In the genomic region with DNA sequence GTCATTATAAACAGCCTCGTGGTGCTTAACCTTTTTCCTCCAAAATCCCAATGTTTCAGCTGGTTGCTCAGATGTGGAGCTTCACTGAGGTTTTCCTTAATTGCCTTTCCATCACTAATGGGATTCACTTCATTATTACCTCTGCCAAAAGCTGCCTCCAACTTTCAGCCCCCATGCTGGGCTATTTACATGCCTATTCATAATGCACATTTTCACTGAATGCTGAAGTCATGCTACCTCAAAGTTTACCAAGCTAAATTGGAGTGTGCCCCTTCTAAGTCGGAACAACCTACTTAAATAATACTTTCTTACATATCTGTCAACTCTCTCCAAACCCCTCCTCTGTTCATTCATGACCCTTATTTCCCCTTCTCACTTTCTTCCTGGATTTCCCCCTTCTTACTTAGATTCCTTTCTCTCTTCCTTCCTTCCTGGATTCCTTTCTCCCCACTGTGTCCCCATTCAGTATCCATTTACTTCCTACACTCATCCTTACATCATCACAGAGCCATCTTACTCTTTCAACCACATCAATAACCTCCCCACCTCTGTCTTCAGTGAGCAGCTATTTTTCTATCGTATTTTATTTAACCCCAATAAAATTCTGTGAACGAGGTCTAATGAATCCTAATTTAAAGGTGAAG, we compare ENCODE assay signal across 22 cellular contexts.
DNase-seq lines count a peak whose midpoint lies in the region; FAIRE-seq and TF ChIP-seq lines count a peak whose summit lies in the region.
"Had no signal": no experiment of that assay in that cellular context is flagged by ENCODE, and none has a peak within 500 bp of the region (broad histone marks: within the 10 kb centered on the region; RNA-seq: fewer than 3 reads in every experiment).

No MANE protein-coding gene starts in this region.

- no peaks in the 10 kb centered on the region for H3K27me3 Mint-ChIP-seq in activated naive CD4-positive, alpha-beta T cell treated with anti-CD3 and anti-CD28 coated beads for 36 hours (ENCODE audit: low read depth)

- H3K18ac ChIP-seq in mesenchymal stem cell (ENCODE audit: low read depth in 1 of 2, low read length in 2 of 2), result no peak overlapping the region

- H3K27me3 ChIP-seq in A673 (replicated peaks; ENCODE audit: insufficient read depth, low read depth, low read length, poor library complexity), result no peaks in the 10 kb centered on the region
- H3K27me3 ChIP-seq in bronchial epithelial cell (ENCODE audit: control insufficient read depth, insufficient read depth, low read length), result no peaks in the 10 kb centered on the region
- H3K27me3 ChIP-seq in mesenchymal stem cell (ENCODE audit: control insufficient read depth in 1 of 2, insufficient read depth in 1 of 2, low read length in 2 of 2), result no peaks in the 10 kb centered on the region
- no peaks in the 10 kb centered on the region for H3K27me3 ChIP-seq in adrenal gland
- H3K27me3 ChIP-seq in MG63, result no peaks in the 10 kb centered on the region

- peak overlapping the region; percentile 24 for H2BK5ac ChIP-seq in mesenchymal stem cell (ENCODE audit: low read depth, low read length, poor library complexity, severe bottlenecking)

- TF ChIP-seq CTCF in A673 (conservative IDR thresholded peaks at IDR 0.05; ENCODE audit: low read depth, low read length) (no peak), bronchial epithelial cell (IDR thresholded peaks at IDR 0.05; ENCODE audit: insufficient read depth, low read length, severe bottlenecking) (no peak), adrenal gland (IDR thresholded peaks at IDR 0.05) (no peak)

- H2AFZ ChIP-seq in mesenchymal stem cell (ENCODE audit: low read depth, low read length), result no peak overlapping the region

- H2BK120ac ChIP-seq in mesenchymal stem cell (ENCODE audit: low read depth, low read length), result no peak overlapping the region

- no peak overlapping the region for H3K23ac ChIP-seq in mesenchymal stem cell (ENCODE audit: low read length in 2 of 2)

- H3K4me3 ChIP-seq in A673 (ENCODE audit: low read depth, low read length, poor library complexity, severe bottlenecking), result no peak overlapping the region
- H3K4me3 ChIP-seq in bronchial epithelial cell (ENCODE audit: low read depth, low read length), result no peak overlapping the region
- H3K4me3 ChIP-seq in mesenchymal stem cell (ENCODE audit: insufficient read depth in 1 of 2, low read depth in 1 of 2, low read length in 2 of 2), result no peak overlapping the region
- no peak overlapping the region for H3K4me3 ChIP-seq in adrenal gland
- H3K4me3 ChIP-seq in MG63, result no peak overlapping the region

- peak; percentile 54 for DNase-seq in A673 (ENCODE audit: low spot score)
- peak; percentile 15 for DNase-seq in NCI-H69 (lab: John Stamatoyannopoulos, UW)
- DNase-seq in bronchial epithelial cell (ENCODE audit: low read depth), result peak; percentile 5
- no peak for DNase-seq in mesenchymal stem cell
- no peak for DNase-seq in COLO829 (ENCODE audit: low spot score)
- DNase-seq in adrenal gland, result no peak
- DNase-seq in MG63, result no peak
- DNase-seq in activated naive CD4-positive, alpha-beta T cell treated with anti-CD3 and anti-CD28 coated beads for 36 hours, result no peak
- DNase-seq: C1 segment of cervical spinal cord; CD8-positive, alpha-beta T cell; DMS53; EL; GF-D8; GOT3; KBM-7; NCI-H1092 treated with DMSO at 0.1 percent for 48 hours; NCI-H1436 treated with DMSO at 0.1 percent for 48 hours; NCI-H2029 treated with DMSO at 0.1 percent for 48 hours; NCI-H2171; NCI-H524 treated with DMSO at 0.1 percent for 48 hours; Right ventricle myocardium superior had no signal

- no peak overlapping the region for H3K9ac ChIP-seq in mesenchymal stem cell (ENCODE audit: low read length)

- H2BK12ac ChIP-seq in mesenchymal stem cell (ENCODE audit: low read length in 2 of 2), result no peak overlapping the region

- intact Hi-C loops in A673 (cut with micrococcal nuclease; ENCODE audit: unreplicated experiment), result loop anchor here (10.0 kb wide), 2 partner anchors 677 to 907 kb away; no protein-coding TSS in a partner anchor
- intact Hi-C loops in adrenal gland (cut with DNase I), result no loop called here
- intact Hi-C loops in activated naive CD4-positive, alpha-beta T cell treated with anti-CD3 and anti-CD28 coated beads for 36 hours (cut with micrococcal nuclease), result no loop called here

- no peak overlapping the region for H2BK15ac ChIP-seq in mesenchymal stem cell (ENCODE audit: low read depth, poor library complexity, severe bottlenecking)

- WGBS in mesenchymal stem cell, result 77% methylated on average over 4 of the region's 4 CpGs
- WGBS in adrenal gland, 4 donors, result 82 to 87% (median 83%) methylated on average over 4 of the region's 4 CpGs

- H3K4me1 ChIP-seq in A673 (ENCODE audit: insufficient read depth, low read length, poor library complexity, severe bottlenecking) (peaks cover 8% of the 10 kb centered on the region), mesenchymal stem cell (ENCODE audit: control insufficient read depth, insufficient read depth, low read depth, low read length) (peaks cover 3% of the 10 kb centered on the region), adrenal gland (replicated peaks in 1 of 2) (peaks cover 0 to 5% of the 10 kb centered on the region in 2 donors)

- H3K4me3 Mint-ChIP-seq in activated naive CD4-positive, alpha-beta T cell treated with anti-CD3 and anti-CD28 coated beads for 36 hours, result no peak overlapping the region
- H3K4me3 Mint-ChIP-seq: CD8-positive, alpha-beta T cell had no signal

- no peak overlapping the region for H3K27ac Mint-ChIP-seq in activated naive CD4-positive, alpha-beta T cell treated with anti-CD3 and anti-CD28 coated beads for 36 hours
- H3K27ac Mint-ChIP-seq: CD8-positive, alpha-beta T cell had no signal

- H3K9me3 ChIP-seq in A673 (ENCODE audit: low read depth, low read length, poor library complexity, severe bottlenecking) (no peaks in the 10 kb centered on the region), mesenchymal stem cell (ENCODE audit: control insufficient read depth, low read length) (no peaks in the 10 kb centered on the region), adrenal gland (replicated peaks in 1 of 3) (no peaks in the 10 kb centered on the region), MG63 (no peaks in the 10 kb centered on the region)

- no peak overlapping the region for H3K14ac ChIP-seq in mesenchymal stem cell (ENCODE audit: low read length in 2 of 2)

- no peak overlapping the region for H3K27ac ChIP-seq in A673 (ENCODE audit: low read depth, low read length, poor library complexity, severe bottlenecking)
- H3K27ac ChIP-seq in mesenchymal stem cell (ENCODE audit: low read length, poor library complexity, severe bottlenecking), result no peak overlapping the region
- no peak overlapping the region for H3K27ac ChIP-seq in adrenal gland
- H3K27ac ChIP-seq: 22Rv1 had no signal

- H3K4me1 Mint-ChIP-seq in activated naive CD4-positive, alpha-beta T cell treated with anti-CD3 and anti-CD28 coated beads for 36 hours (ENCODE audit: low read depth), result no peaks in the 10 kb centered on the region

- no peak overlapping the region for H3K4me2 ChIP-seq in mesenchymal stem cell (ENCODE audit: low read length, poor library complexity, severe bottlenecking)

- POLR2A ChIA-PET in A673 (lab: Charles Lee; ENCODE audit: low non-redundant PET), result no interaction called here

- BruUV-seq in A673 (replicated peaks; lab: Mats Ljungman, UMichigan), result no TSS peak

- no peak overlapping the region for H3K4ac ChIP-seq in mesenchymal stem cell (ENCODE audit: low read depth in 1 of 2, low read length in 2 of 2)

- no peak for TF ChIP-seq POLR2A in adrenal gland (IDR thresholded peaks at IDR 0.05)

- no peaks in the 10 kb centered on the region for H3K36me3 Mint-ChIP-seq in activated naive CD4-positive, alpha-beta T cell treated with anti-CD3 and anti-CD28 coated beads for 36 hours (ENCODE audit: low read depth)
- H3K36me3 Mint-ChIP-seq: CD8-positive, alpha-beta T cell had no signal

- CTCF ChIA-PET in A673 (lab: Charles Lee), result no interaction called here
- CTCF ChIA-PET in activated naive CD4-positive, alpha-beta T cell treated with anti-CD3 and anti-CD28 coated beads for 36 hours (lab: Charles Lee), result no interaction called here

- no peaks in the 10 kb centered on the region for H3K36me3 ChIP-seq in A673 (ENCODE audit: insufficient read depth, low read length, poor library complexity, severe bottlenecking)
- H3K36me3 ChIP-seq in bronchial epithelial cell (ENCODE audit: control insufficient read depth, insufficient read depth, low read length), result no peaks in the 10 kb centered on the region
- H3K36me3 ChIP-seq in mesenchymal stem cell (ENCODE audit: control insufficient read depth in 1 of 2, insufficient read depth in 2 of 2, low read depth in 1 of 2, low read length in 2 of 2), result no peaks in the 10 kb centered on the region
- no peaks in the 10 kb centered on the region for H3K36me3 ChIP-seq in adrenal gland (replicated peaks in 1 of 2)
- H3K36me3 ChIP-seq in MG63, result no peaks in the 10 kb centered on the region

- no peaks in the 10 kb centered on the region for H3K79me1 ChIP-seq in mesenchymal stem cell (replicated peaks; ENCODE audit: low read length, poor library complexity, severe bottlenecking)

- H4K91ac ChIP-seq in mesenchymal stem cell (ENCODE audit: low read length), result no peak overlapping the region

- FAIRE-seq in bronchial epithelial cell (lab: Jason Lieb, UNC), result no peak

- no peak overlapping the region for H4K8ac ChIP-seq in mesenchymal stem cell (ENCODE audit: low read length)

- no peak overlapping the region for H2AK5ac ChIP-seq in mesenchymal stem cell (ENCODE audit: low read length, severe bottlenecking)

- peaks cover 4% of the 10 kb centered on the region for H3K9me3 Mint-ChIP-seq in activated naive CD4-positive, alpha-beta T cell treated with anti-CD3 and anti-CD28 coated beads for 36 hours

Comparison
In these comparisons a context has a peak if more than half of its experiments do, and no peak if none do; other contexts are left out.
1. DNase-seq: peak in A673 (single experiment), NCI-H69 (single experiment) and bronchial epithelial cell (single experiment); none in mesenchymal stem cell (single experiment), COLO829 (single experiment), adrenal gland (0 of 7), MG63 (single experiment) and activated naive CD4-positive, alpha-beta T cell treated with anti-CD3 and anti-CD28 coated beads for 36 hours (single experiment).